8 cellular contexts compared by ENCODE assay signal in genomic region chr3:131380830-131381444, GRCh38. TPM values are rescaled to one million over a fixed set of nuclear protein-coding genes. Genes with fewer than 3 reads are reported as not detected.
A peak's percentile ranks its signal among the peaks of the same experiment; 100 is the strongest.
DNase-seq lines count a peak whose midpoint lies in the region; ATAC-seq and TF ChIP-seq lines count a peak whose summit lies in the region.
"Not testable (repeated sequence)": the region's sequence is repeated elsewhere in the genome, so short reads cannot be mapped to it uniquely, and the experiment has no call there.

No MANE protein-coding gene starts in this region.

- H2BK5ac ChIP-seq in neuronal stem cell (ENCODE audit: low read length): not testable (repeated sequence)

- H2BK15ac ChIP-seq in neuronal stem cell (ENCODE audit: low read length): peak overlapping the region; percentile 20

- WGBS in neuronal stem cell (ENCODE audit: extremely low coverage in 2 of 2, insufficient read length in 2 of 2, insufficient replicate concordance in 1 of 2), 2 donors: no CpG with 5 or more reads among the region's 16 CpGs
- 5 to 6% methylated on average over 15 to 16 of the region's 16 CpGs for WGBS in upper lobe of left lung, 2 donors

- DNase-seq in HEK293T (ENCODE audit: extremely low spot score); LNCaP clone FGC (ENCODE audit: low read depth); activated CD4-positive, alpha-beta T cell treated with anti-CD3 and anti-CD28 coated beads, Interleukin-2, amount 10 ng/mL, durations not matched to agents 24 days and 14 days; colonic mucosa; neuronal stem cell (ENCODE audit: low spot score): not testable (repeated sequence)
- DNase-seq in upper lobe of left lung: peak in 1 of 2 donors; percentile 34

- not testable (repeated sequence) for H4K91ac ChIP-seq in neuronal stem cell (ENCODE audit: low read depth, low read length, poor library complexity)

- POLR2A ChIA-PET in HEK293T (lab: Yijun Ruan, JAX): interaction anchor here (0.6 to 1.9 kb wide), 13 partner anchors 9 to 487 kb away, joined by 3 to 9 read pairs (median 3); partner anchors contain the start of genes ASTE1, ATP2C1 and NEK11

- not testable (repeated sequence) for H3K79me1 ChIP-seq in neuronal stem cell (ENCODE audit: low read depth, low read length)

- peak overlapping the region; percentile 95 for H3K4me3 Mint-ChIP-seq in activated CD4-positive, alpha-beta T cell treated with anti-CD3 and anti-CD28 coated beads, Interleukin-2, amount 10 ng/mL, durations not matched to agents 24 days and 14 days

- H2BK120ac ChIP-seq in neuronal stem cell (ENCODE audit: low read depth, low read length): not testable (repeated sequence)

- not testable (repeated sequence) for TF ChIP-seq EP300 in upper lobe of left lung (IDR thresholded peaks at IDR 0.05)

- peak overlapping the region; percentile 79 for H3K4me2 ChIP-seq in neuronal stem cell (ENCODE audit: insufficient read depth, low read length, poor library complexity, severe bottlenecking)

- peak overlapping the region; percentile 84 for H3K27ac ChIP-seq in colonic mucosa
- not testable (repeated sequence) for H3K27ac ChIP-seq in neuronal stem cell (replicated peaks; ENCODE audit: low read length)
- H3K27ac ChIP-seq in upper lobe of left lung: peak overlapping the region; percentile 93 to 98 (median 94)

- peaks cover 11% of the 10 kb centered on the region for H3K4me1 ChIP-seq in colonic mucosa
- not testable (repeated sequence) for H3K4me1 ChIP-seq in iPS-15b (ENCODE audit: control insufficient read depth, insufficient read depth, low read length); neuronal stem cell (ENCODE audit: control insufficient read depth in 2 of 2, insufficient read depth in 1 of 2, low read depth in 1 of 2, low read length in 2 of 2)
- peaks cover 37 to 49% (median 41%) of the 10 kb centered on the region in 4 donors for H3K4me1 ChIP-seq in upper lobe of left lung

- H3K4ac ChIP-seq in neuronal stem cell (ENCODE audit: low read length): not testable (repeated sequence)

- H2AFZ ChIP-seq in neuronal stem cell (ENCODE audit: low read length): peak overlapping the region; percentile 95

- peak overlapping the region; percentile 95 for H3K27ac Mint-ChIP-seq in activated CD4-positive, alpha-beta T cell treated with anti-CD3 and anti-CD28 coated beads, Interleukin-2, amount 10 ng/mL, durations not matched to agents 24 days and 14 days

- H3K9ac ChIP-seq in colonic mucosa (ENCODE audit: low read depth in 2 of 2, low read length in 2 of 2) (peak overlapping the region; percentile 72 to 84), iPS-15b (ENCODE audit: low read depth, low read length) (peak overlapping the region; percentile 48), neuronal stem cell (ENCODE audit: low read depth, low read length, poor library complexity) (peak overlapping the region; percentile 75)

- intact Hi-C loops in activated CD4-positive, alpha-beta T cell treated with anti-CD3 and anti-CD28 coated beads, Interleukin-2, amount 10 ng/mL, durations not matched to agents 24 days and 14 days (cut with micrococcal nuclease): loop anchor here (1.0 to 5.0 kb wide), 5 partner anchors 122 to 1269 kb away; partner anchors contain the start of genes ASTE1 and NEK11
- intact Hi-C loops in colonic mucosa (cut with DNase I): not testable (repeated sequence)

- not testable (repeated sequence) for H2AK5ac ChIP-seq in neuronal stem cell (ENCODE audit: low read depth, low read length)

- TF ChIP-seq POLR2A in upper lobe of left lung (IDR thresholded peaks at IDR 0.05): peak in 1 of 4 donors; percentile 10

- H3K36me3 Mint-ChIP-seq in activated CD4-positive, alpha-beta T cell treated with anti-CD3 and anti-CD28 coated beads, Interleukin-2, amount 10 ng/mL, durations not matched to agents 24 days and 14 days (ENCODE audit: low read depth): peaks cover 19% of the 10 kb centered on the region

- not testable (repeated sequence) for H3K27me3 ChIP-seq in colonic mucosa; iPS-15b (ENCODE audit: control insufficient read depth, insufficient read depth, low read length); neuronal stem cell (ENCODE audit: control insufficient read depth in 3 of 3, insufficient read depth in 3 of 3, low read depth in 1 of 3, low read length in 3 of 3); upper lobe of left lung

- peak overlapping the region; percentile 98 for H3K18ac ChIP-seq in neuronal stem cell (ENCODE audit: low read length)

- not testable (repeated sequence) for TF ChIP-seq CTCF in GM12875 (IDR thresholded peaks at IDR 0.05; ENCODE audit: borderline replicate concordance, insufficient read depth, low read depth, low read length); LNCaP clone FGC (IDR thresholded peaks at IDR 0.05; ENCODE audit: control insufficient read depth, extremely low read depth, insufficient read depth); colonic mucosa (IDR thresholded peaks at IDR 0.05); upper lobe of left lung (IDR thresholded peaks at IDR 0.05)

- H3K36me3 ChIP-seq in colonic mucosa: not testable (repeated sequence)
- H3K36me3 ChIP-seq in iPS-15b (ENCODE audit: control insufficient read depth, insufficient read depth, low read length): peaks cover 16% of the 10 kb centered on the region
- peaks cover 13 to 42% of the 10 kb centered on the region in 2 donors for H3K36me3 ChIP-seq in neuronal stem cell (replicated peaks in 1 of 2; ENCODE audit: control insufficient read depth in 2 of 2, insufficient read depth in 2 of 2, low read length in 2 of 2)
- peaks cover 0 to 25% (median 6%) of the 10 kb centered on the region in 4 donors for H3K36me3 ChIP-seq in upper lobe of left lung

- not testable (repeated sequence) for H3K9me3 ChIP-seq in colonic mucosa; iPS-15b (ENCODE audit: control insufficient read depth, insufficient read depth, low read length); neuronal stem cell (replicated peaks in 1 of 2; ENCODE audit: control insufficient read depth in 2 of 2, insufficient read depth in 1 of 2, low read depth in 1 of 2, low read length in 2 of 2); upper lobe of left lung

- ATAC-seq in upper lobe of left lung (ENCODE audit: low FRiP score in 2 of 2): peak in 1 of 2 donors; percentile 6

- not testable (repeated sequence) for H3K9me3 Mint-ChIP-seq in activated CD4-positive, alpha-beta T cell treated with anti-CD3 and anti-CD28 coated beads, Interleukin-2, amount 10 ng/mL, durations not matched to agents 24 days and 14 days

- H3K27me3 Mint-ChIP-seq in activated CD4-positive, alpha-beta T cell treated with anti-CD3 and anti-CD28 coated beads, Interleukin-2, amount 10 ng/mL, durations not matched to agents 24 days and 14 days: not testable (repeated sequence)

- not testable (repeated sequence) for H4K8ac ChIP-seq in neuronal stem cell (ENCODE audit: low read depth, low read length)

- CTCF ChIA-PET in HEK293T (lab: Yijun Ruan, JAX): not testable (repeated sequence)

- H3K4me3 ChIP-seq in GM12875 (ENCODE audit: low read depth, low read length): peak overlapping the region; percentile 65
- peak overlapping the region; percentile 59 for H3K4me3 ChIP-seq in LNCaP clone FGC (ENCODE audit: low read depth, low read length)
- peak overlapping the region; percentile 99 for H3K4me3 ChIP-seq in colonic mucosa
- H3K4me3 ChIP-seq in iPS-15b (ENCODE audit: low read depth, low read length): peak overlapping the region; percentile 83
- H3K4me3 ChIP-seq in neuronal stem cell (ENCODE audit: low read length in 2 of 2): peak overlapping the region; percentile 82 to 84
- H3K4me3 ChIP-seq in upper lobe of left lung: peak overlapping the region; percentile 70 to 96 (median 84)

- not testable (repeated sequence) for H2BK12ac ChIP-seq in neuronal stem cell (ENCODE audit: low read length)

- H3K23ac ChIP-seq in neuronal stem cell (ENCODE audit: low read depth, low read length, poor library complexity): not testable (repeated sequence)

- peaks cover 31% of the 10 kb centered on the region for H3K4me1 Mint-ChIP-seq in activated CD4-positive, alpha-beta T cell treated with anti-CD3 and anti-CD28 coated beads, Interleukin-2, amount 10 ng/mL, durations not matched to agents 24 days and 14 days

- not testable (repeated sequence) for H3K14ac ChIP-seq in neuronal stem cell (ENCODE audit: low read length)

TF ChIP-seq in HEK293T, 16 proteins besides CTCF, POLR2A, EP300 and RAD21:
- TF ChIP-seq L3MBTL2 (conservative IDR thresholded peaks at IDR 0.05): peak; percentile 9

RNA-seq across cellular contexts. Expression of gene NUDT16, which starts 0.6 kb away (rescaled TPM):
- total RNA-seq in activated CD4-positive, alpha-beta T cell treated with anti-CD3 and anti-CD28 coated beads, Interleukin-2, amount 10 ng/mL, durations not matched to agents 24 days and 14 days: 8.4 TPM in 2 replicates
- 10 to 100 TPM; 37.7 to 39.4 TPM for total RNA-seq in colonic mucosa
- 14.8 TPM for polyA plus RNA-seq in neuronal stem cell (2013, experiment 1 of 2)
- polyA plus RNA-seq in neuronal stem cell (2013, experiment 2 of 2): 14.5 TPM
- total RNA-seq in upper lobe of left lung: 10 to 100 TPM; 35.0 to 70.8 (median 63.4) TPM
